14 cellular contexts compared by ENCODE assay signal in the genomic region with DNA sequence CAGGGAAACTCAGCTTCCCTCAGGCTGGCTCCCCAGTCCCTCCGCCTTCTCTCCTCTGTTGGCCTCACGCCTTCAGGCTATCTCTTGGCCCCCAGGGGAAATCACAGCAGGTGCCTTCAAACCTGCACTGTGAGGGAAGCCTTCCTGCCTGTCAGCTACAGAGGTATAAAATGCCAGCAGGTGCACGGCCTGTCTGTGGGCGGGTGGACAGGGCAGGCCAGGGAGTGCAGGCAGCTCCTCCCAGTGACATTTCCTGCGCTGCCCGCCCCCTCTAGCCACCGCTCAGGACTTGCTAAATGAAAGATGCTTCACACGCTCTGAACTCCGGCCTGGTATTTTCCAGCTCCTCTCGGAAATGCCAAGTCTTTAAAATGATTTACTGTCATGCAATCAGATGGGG.
DNase-seq lines count a peak whose midpoint lies in the region; TF ChIP-seq lines count a peak whose summit lies in the region.
"Had no signal": no experiment of that assay in that cellular context is flagged by ENCODE, and none has a peak within 500 bp of the region (broad histone marks: within the 10 kb centered on the region; RNA-seq: fewer than 3 reads in every experiment).

No MANE protein-coding gene starts in this region.

- no CpG with 5 or more reads among the region's 10 CpGs for WGBS in mesendoderm (ENCODE audit: extremely low coverage, insufficient coverage, low lambda C conversion rate)
- WGBS in spleen, 5 donors: 28 to 62% (median 49%) methylated on average over 10 of the region's 10 CpGs

- H3K4me1 ChIP-seq in mesendoderm (ENCODE audit: control insufficient read depth, low read depth, low read length) (no peaks in the 10 kb centered on the region), spleen (no peaks in the 10 kb centered on the region)
- H3K4me1 ChIP-seq: heart left ventricle had no signal

- no peaks in the 10 kb centered on the region for H3K79me2 ChIP-seq in mesendoderm (ENCODE audit: control insufficient read depth, insufficient read depth, low read length)

- no peak overlapping the region for H4K8ac ChIP-seq in mesendoderm (ENCODE audit: low read depth, low read length)

- no peak overlapping the region for H2BK15ac ChIP-seq in mesendoderm (replicated peaks; ENCODE audit: low read depth)

- H3K79me1 ChIP-seq in mesendoderm (ENCODE audit: low read length): no peaks in the 10 kb centered on the region

- H3K18ac ChIP-seq in mesendoderm (ENCODE audit: low read length): no peak overlapping the region

- H2BK120ac ChIP-seq in mesendoderm (ENCODE audit: low read depth, low read length): no peak overlapping the region

- H3K9ac ChIP-seq in mesendoderm (ENCODE audit: low read length): no peak overlapping the region

- no peak for TF ChIP-seq CTCF in spleen (IDR thresholded peaks at IDR 0.05 in 8 of 11, conservative IDR thresholded peaks at IDR 0.05 in 3 of 11)

- H3K4me2 ChIP-seq in mesendoderm (ENCODE audit: low read length): no peak overlapping the region

- no peak overlapping the region for H4K5ac ChIP-seq in mesendoderm (ENCODE audit: low read length)

- no peak overlapping the region for H3K56ac ChIP-seq in mesendoderm (ENCODE audit: low read length)

- DNase-seq in G401 (ENCODE audit: low spot score): peak; percentile 19
- peak; percentile 49 for DNase-seq in NCI-H187 treated with DMSO at 0.1 percent for 48 hours (lab: John Stamatoyannopoulos, UW)
- DNase-seq in NCI-H526 treated with DMSO at 0.1 percent for 48 hours (lab: John Stamatoyannopoulos, UW): peak; percentile 90
- peak; percentile 33 for DNase-seq in mesendoderm
- DNase-seq in T1000 (lab: John Stamatoyannopoulos, UW): no peak
- DNase-seq in spleen: no peak
- no peak for DNase-seq in activated CD8-positive, alpha-beta memory T cell treated with anti-CD3 and anti-CD28 coated beads, Interleukin-2, amount 50 U/mL, for 48 hours
- DNase-seq in globus pallidus (ENCODE audit: low spot score): no peak
- DNase-seq: activated CD8-positive, alpha-beta T cell treated with anti-CD3 and anti-CD28 coated beads, Interleukin-2, amount 10 ng/mL, durations not matched to agents 7 days and 5 days; CD8-positive, alpha-beta memory T cell; GOT3; NCI-H446 treated with DMSO at 0.1 percent for 48 hours had no signal

- no peak overlapping the region for H2AK5ac ChIP-seq in mesendoderm (ENCODE audit: low read length)

- TF ChIP-seq POLR2A in spleen (IDR thresholded peaks at IDR 0.05): no peak

- intact Hi-C loops in spleen (cut with DNase I; ENCODE audit: low total_unique reads): no loop called here

- H3K4me3 ChIP-seq in mesendoderm (ENCODE audit: low read length) (no peak overlapping the region), spleen (no peak overlapping the region)
- H3K4me3 ChIP-seq: cardiac muscle cell, heart left ventricle had no signal

- H3K4ac ChIP-seq in mesendoderm (ENCODE audit: low read depth, low read length): no peak overlapping the region

- no peaks in the 10 kb centered on the region for H3K36me3 ChIP-seq in mesendoderm (ENCODE audit: control insufficient read depth, insufficient read depth, low read length)
- H3K36me3 ChIP-seq in spleen: no peaks in the 10 kb centered on the region
- H3K36me3 ChIP-seq: cardiac muscle cell, heart left ventricle had no signal

- in situ Hi-C loops in G401 (cut with HindIII; ENCODE audit: low sequenced_read_pairs): no loop called here

- no peak overlapping the region for H3K27ac ChIP-seq in mesendoderm (ENCODE audit: low read depth, low read length)
- no peak overlapping the region for H3K27ac ChIP-seq in spleen
- H3K27ac ChIP-seq: cardiac muscle cell, heart left ventricle had no signal

- H2BK5ac ChIP-seq in mesendoderm (ENCODE audit: low read length): no peak overlapping the region

- H3K23ac ChIP-seq in mesendoderm (ENCODE audit: low read length): no peak overlapping the region

- H3K9me3 ChIP-seq in spleen: no peaks in the 10 kb centered on the region
- H3K9me3 ChIP-seq: heart left ventricle had no signal

- H3K27me3 ChIP-seq in mesendoderm (ENCODE audit: insufficient read depth, low read length, poor library complexity) (no peaks in the 10 kb centered on the region), spleen (replicated peaks in 1 of 7) (peaks cover 0 to 77% (median 0%) of the 10 kb centered on the region in 7 donors)
- H3K27me3 ChIP-seq: cardiac muscle cell had no signal

Comparison
In these comparisons a context has a peak if more than half of its experiments do, and no peak if none do; other contexts are left out.
1. DNase-seq: peak in G401 (single experiment), NCI-H187 treated with DMSO at 0.1 percent for 48 hours (single experiment), NCI-H526 treated with DMSO at 0.1 percent for 48 hours (single experiment) and mesendoderm (single experiment); none in T1000 (single experiment), spleen (single experiment), activated CD8-positive, alpha-beta memory T cell treated with anti-CD3 and anti-CD28 coated beads, Interleukin-2, amount 50 U/mL, for 48 hours (single experiment) and globus pallidus (single experiment).